Comparison of ENCODE assay signal across 34 cellular contexts in genomic region chr17:8593830-8594229, GRCh38.
"Had no signal": no experiment of that assay in that cellular context is flagged by ENCODE, and none has a peak within 500 bp of the region (broad histone marks: within the 10 kb centered on the region; RNA-seq: fewer than 3 reads in every experiment).

No MANE protein-coding gene starts in this region.

- DNase-seq: Karpas-422, Kasumi-1, MG63, MM.1S, MV-4-11, NCI-H1048, NCI-H1092, NCI-H1092 treated with DMSO at 0.1 percent for 48 hours, NCI-H1105, NCI-H1105 treated with DMSO at 0.1 percent for 48 hours, NCI-H1417, NCI-H1417 treated with DMSO at 0.1 percent for 48 hours, NCI-H1436, NCI-H1436 treated with DMSO at 0.1 percent for 48 hours, NCI-H146, NCI-H1694, NCI-H1694 treated with DMSO at 0.1 percent for 48 hours, NCI-H187, NCI-H187 treated with DMSO at 0.1 percent for 48 hours, NCI-H1930, NCI-H2029, NCI-H2029 treated with DMSO at 0.1 percent for 48 hours, NCI-H2081, NCI-H2081 treated with DMSO at 0.1 percent for 48 hours, NCI-H2107, NCI-H2171, NCI-H2171 treated with DMSO at 0.1 percent for 48 hours, NCI-H2227 treated with DMSO at 0.1 percent for 48 hours, NCI-H226, NCI-H345, NCI-H446, NCI-H446 treated with DMSO at 0.1 percent for 48 hours, NCI-H510A, NCI-H510A treated with DMSO at 0.1 percent for 48 hours had no signal

- H3K4me3 ChIP-seq: MG63 had no signal

- H3K27me3 ChIP-seq: MG63 had no signal

- H3K36me3 ChIP-seq: MG63 had no signal
